Comparison of ENCODE assay signal across 13 cellular contexts in the genomic region with DNA sequence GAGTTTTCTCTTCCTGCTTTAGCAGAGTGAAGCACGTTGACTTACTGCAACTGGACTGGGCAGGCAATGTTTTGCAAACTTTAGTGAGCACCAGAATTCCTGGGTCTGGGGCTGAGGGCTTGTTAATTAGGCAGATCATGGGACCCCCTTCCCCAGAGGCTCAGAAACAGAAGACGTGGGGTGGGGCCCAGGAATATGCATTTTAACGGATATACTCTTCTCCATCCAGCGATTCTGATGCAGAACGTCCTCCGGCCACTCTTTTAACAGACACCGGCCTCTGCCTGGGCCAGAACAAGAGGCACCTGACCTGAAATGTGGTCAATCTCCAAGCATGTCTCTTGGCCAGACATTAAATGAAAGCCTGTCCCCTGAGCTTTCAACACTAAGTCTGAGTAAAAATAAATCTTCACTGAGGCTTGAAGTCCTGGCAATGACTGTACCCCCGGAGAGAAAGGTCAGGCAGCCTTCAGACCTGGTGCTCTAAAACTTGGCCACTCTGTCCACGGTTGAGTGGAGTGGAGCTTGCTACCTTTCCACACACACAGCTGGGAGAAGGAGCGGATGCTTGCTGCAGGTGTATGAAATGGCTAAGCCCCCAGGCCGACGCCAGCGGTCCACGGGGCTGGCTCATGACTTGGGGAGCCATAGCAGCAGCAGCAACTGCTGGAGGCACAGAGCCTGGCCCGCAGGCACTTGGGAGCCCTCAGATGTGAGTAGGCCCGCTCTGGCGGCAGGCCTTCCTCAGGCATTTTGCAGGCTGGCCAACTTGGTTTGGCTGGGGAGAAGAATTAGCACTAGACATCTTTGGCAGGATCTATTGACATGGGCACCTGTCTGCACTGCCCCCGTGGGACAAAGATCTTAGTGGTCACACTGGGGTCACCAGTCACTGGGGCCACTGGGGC.
"Had no signal": no experiment of that assay in that cellular context is flagged by ENCODE, and none has a peak within 500 bp of the region (broad histone marks: within the 10 kb centered on the region; RNA-seq: fewer than 3 reads in every experiment).

No MANE protein-coding gene starts in this region.

- H3K4me3 ChIP-seq: ascending aorta, breast epithelium, hepatocyte had no signal

- H3K4me1 ChIP-seq: ascending aorta, breast epithelium had no signal

- H3K27me3 ChIP-seq: ascending aorta, breast epithelium, hepatocyte had no signal

- H3K27ac ChIP-seq: ascending aorta, breast epithelium, hepatocyte, WERI-Rb-1 had no signal

- H3K36me3 ChIP-seq: ascending aorta, breast epithelium, WERI-Rb-1 had no signal

- ATAC-seq: activated naive CD8-positive, alpha-beta T cell treated with anti-CD3 and anti-CD28 coated beads, Interleukin-2, amount 50 U/mL, for 24 hours; effector memory CD8-positive, alpha-beta T cell; SK-N-SH treated with all-trans-retinoic acid at 6 μM for 48 hours; stimulated activated naive B cell treated with anti-CD40 and anti-IgM and Interleukin-4, amounts not matched to agents 10 μg/mL and 1 μg/mL and 100 μg/mL, for 72 hours had no signal

- DNase-seq: activated CD4-positive, alpha-beta T cell treated with anti-CD3 and anti-CD28 coated beads, Interleukin-2, amount 50 U/mL, for 48 hours; activated naive CD4-positive, alpha-beta T cell treated with anti-CD3 and anti-CD28 coated beads for 36 hours; activated naive CD8-positive, alpha-beta T cell treated with anti-CD3 and anti-CD28 coated beads, Interleukin-2, amount 50 U/mL, for 24 hours; dermis blood vessel endothelial cell; effector memory CD8-positive, alpha-beta T cell; nephron progenitor cell; stimulated activated CD4-positive, alpha-beta T cell treated with anti-CD3 and anti-CD28 coated beads, Interleukin-2, amount 100 ng/mL, for 48 hours; stimulated activated naive B cell treated with anti-CD40 and anti-IgM and Interleukin-4, amounts not matched to agents 10 μg/mL and 1 μg/mL and 100 μg/mL, for 72 hours; WERI-Rb-1 had no signal

- H3K9me3 ChIP-seq: ascending aorta, breast epithelium had no signal
